Comparison of ENCODE assay signal across 26 cellular contexts in genomic region chr7:110604206-110604605, GRCh38.
"Had no signal": no experiment of that assay in that cellular context is flagged by ENCODE, and none has a peak within 500 bp of the region (broad histone marks: within the 10 kb centered on the region; RNA-seq: fewer than 3 reads in every experiment).

No MANE protein-coding gene starts in this region.

- H3K4me1 ChIP-seq: stomach, suprapubic skin, testis, tibial artery, tibial nerve, transverse colon, upper lobe of left lung, upper lobe of right lung, uterus, vagina had no signal

- ATAC-seq: stimulated activated effector memory CD8-positive, alpha-beta T cell treated with anti-CD3 and anti-CD28 coated beads, Interleukin-12 subunit alpha, Interleukin-12 subunit beta, amount 100 ng/mL, for 72 hours; stimulated activated memory B cell treated with anti-CD40 and anti-IgM and Interleukin-4, amounts not matched to agents 10 μg/mL and 1 μg/mL and 100 μg/mL, for 72 hours; stimulated activated naive B cell treated with anti-CD40 and anti-IgM and Interleukin-4, amounts not matched to agents 10 μg/mL and 1 μg/mL and 100 μg/mL, for 72 hours; stimulated activated naive CD8-positive, alpha-beta T cell treated with anti-CD3 and anti-CD28 coated beads, Interleukin-15, amount 100 ng/mL, for 72 hours; stimulated activated naive CD8-positive, alpha-beta T cell treated with anti-CD3 and anti-CD28 coated beads, Interleukin-15, Interleukin-2, amounts not matched to agents 100 U/mL and 50 U/mL, for 24 hours; upper lobe of right lung had no signal

- H3K27me3 ChIP-seq: stomach, suprapubic skin, testis, thyroid gland, tibial artery, tibial nerve, transverse colon, upper lobe of left lung, upper lobe of right lung, uterus, vagina had no signal

- H3K36me3 ChIP-seq: stomach, suprapubic skin, thoracic aorta, thyroid gland, tibial artery, tibial nerve, transverse colon, upper lobe of left lung, upper lobe of right lung, uterus, vagina had no signal

- DNase-seq: stimulated activated CD4-positive, alpha-beta T cell treated with anti-CD3 and anti-CD28 coated beads, Interleukin-2, amount 100 ng/mL, for 48 hours; stimulated activated CD4-positive, alpha-beta T cell treated with anti-CD3 and anti-CD28 coated beads, Interleukin-4, amount 100 ng/mL, for 1 hour; stimulated activated CD4-positive, alpha-beta T cell treated with anti-CD3 and anti-CD28 coated beads, Interleukin-4, amount 100 ng/mL, for 24 hours; stimulated activated CD4-positive, alpha-beta T cell treated with anti-CD3 and anti-CD28 coated beads, Interleukin-4, amount 100 ng/mL, for 4 hours; stimulated activated CD8-positive, alpha-beta memory T cell treated with anti-CD3 and anti-CD28 coated beads, Interleukin-4, amount 100 ng/mL, for 48 hours; stimulated activated naive B cell treated with anti-CD40 and anti-IgM and Interleukin-4, amounts not matched to agents 10 μg/mL and 1 μg/mL and 100 μg/mL, for 72 hours; stimulated activated naive CD4-positive, alpha-beta T cell; stimulated activated naive CD4-positive, alpha-beta T cell treated with Interleukin-2 at 50 U/mL for 16 hours; stimulated activated naive CD8-positive, alpha-beta T cell treated with anti-CD3 and anti-CD28 coated beads, Interleukin-15, amount 100 ng/mL, for 72 hours; stimulated activated naive CD8-positive, alpha-beta T cell treated with anti-CD3 and anti-CD28 coated beads, Interleukin-15, Interleukin-2, amounts not matched to agents 100 U/mL and 50 U/mL, for 24 hours; stomach; substantia nigra; testis; thyroid gland; tibial artery; transverse colon; trophoblast cell; upper lobe of left lung; upper lobe of right lung; uterus had no signal

- H3K9me3 ChIP-seq: stomach, suprapubic skin, testis, thoracic aorta, thyroid gland, tibial artery, tibial nerve, transverse colon, upper lobe of left lung, upper lobe of right lung, uterus, vagina had no signal

- H3K27ac ChIP-seq: stomach, suprapubic skin, testis, thoracic aorta, thyroid gland, tibial artery, tibial nerve, transverse colon, upper lobe of left lung, upper lobe of right lung, uterus, vagina had no signal

- H3K4me3 ChIP-seq: stomach, suprapubic skin, testis, thoracic aorta, thyroid gland, tibial artery, tibial nerve, transverse colon, upper lobe of left lung, upper lobe of right lung, uterus, vagina had no signal
